10 cellular contexts compared by ENCODE assay signal in the genomic region with DNA sequence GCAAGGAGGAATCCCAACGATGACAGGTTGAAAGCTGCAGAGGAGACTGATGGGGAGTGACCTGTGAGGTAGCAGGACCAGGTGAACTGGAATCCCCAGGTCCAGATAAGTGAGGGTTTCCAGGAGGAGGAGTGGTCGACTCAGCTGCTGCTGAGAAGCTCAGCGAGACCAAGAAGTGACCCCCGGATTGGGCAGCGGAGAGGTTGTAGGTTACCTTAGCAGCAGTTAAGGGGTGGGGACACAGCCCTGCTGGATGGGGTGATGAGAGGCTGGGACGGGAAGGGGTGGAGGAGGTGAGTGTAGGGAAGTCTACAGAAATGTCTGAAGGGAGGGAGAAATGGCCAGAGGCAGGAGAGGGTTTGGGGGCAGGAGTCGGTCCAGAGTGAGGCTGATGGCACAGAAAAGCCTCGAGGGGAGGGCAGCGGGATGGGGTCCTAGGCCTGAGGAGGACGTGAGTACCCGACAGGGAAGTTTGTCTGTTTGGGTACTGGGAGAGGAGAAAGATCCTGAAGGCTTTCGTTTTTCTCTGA. TPM values are rescaled to one million over a fixed set of nuclear protein-coding genes. Genes with fewer than 3 reads are reported as not detected.
DNase-seq lines count a peak whose midpoint lies in the region; ATAC-seq, FAIRE-seq and TF ChIP-seq lines count a peak whose summit lies in the region.
"Had no signal": no experiment of that assay in that cellular context is flagged by ENCODE, and none has a peak within 500 bp of the region (broad histone marks: within the 10 kb centered on the region; RNA-seq: fewer than 3 reads in every experiment).

No MANE protein-coding gene starts in this region.

- WGBS in A549 (ENCODE audit: missing lambda C conversion rate), result 77% methylated on average over 12 of the region's 12 CpGs

- TF ChIP-seq CTCF in A549 (IDR thresholded peaks at IDR 0.05), result no peak
- no peak for TF ChIP-seq CTCF in Caco-2 (IDR thresholded peaks at IDR 0.05; ENCODE audit: insufficient read depth in 1 of 2, low read depth in 1 of 2, low read length in 1 of 2, severe bottlenecking in 1 of 2, unreplicated experiment in 1 of 2)
- TF ChIP-seq CTCF in mesothelial cell of epicardium (IDR thresholded peaks at IDR 0.05; ENCODE audit: unreplicated experiment), result no peak

- no peak for TF ChIP-seq EP300 in A549 (IDR thresholded peaks at IDR 0.05)

- peaks cover 32% of the 10 kb centered on the region for H3K4me1 ChIP-seq in A549
- peaks cover 39% of the 10 kb centered on the region for H3K4me1 ChIP-seq in Caco-2

- H3K27me3 ChIP-seq in Caco-2 (replicated peaks; ENCODE audit: control insufficient read depth, insufficient read depth, low read length), result no peaks in the 10 kb centered on the region

- intact Hi-C loops in Caco-2 (cut with micrococcal nuclease; ENCODE audit: unreplicated experiment), result loop anchor here (5.0 kb wide), 2 partner anchors 102 to 187 kb away; a partner anchor contains a TSS

- H3K27ac ChIP-seq in A549, result peak overlapping the region; percentile 96 to 98; a peak in 3 of 6 replicates

- POLR2A ChIA-PET in A549 (lab: Yijun Ruan, JAX) (interaction anchor here (2.4 kb wide), 1 partner anchor 64 kb away, joined by 23 read pairs; no protein-coding TSS in a partner anchor), Caco-2 (lab: Charles Lee) (no interaction called here)
- POLR2A ChIA-PET in activated naive CD8-positive, alpha-beta T cell treated with anti-CD3 and anti-CD28 coated beads, Interleukin-2, amount 10 ng/mL, durations not matched to agents 7 days and 5 days (lab: Charles Lee), result no interaction called here

- H3K4me3 Mint-ChIP-seq in Caco-2 (ENCODE audit: unreplicated experiment) (peak overlapping the region; percentile 79), mesothelial cell of epicardium (peak overlapping the region; percentile 88)
- peak overlapping the region; percentile 2 for H3K4me3 Mint-ChIP-seq in activated naive CD8-positive, alpha-beta T cell treated with anti-CD3 and anti-CD28 coated beads, Interleukin-2, amount 10 ng/mL, durations not matched to agents 7 days and 5 days

- TF ChIP-seq RAD21 in A549 (conservative IDR thresholded peaks at IDR 0.05 in 1 of 2, IDR thresholded peaks at IDR 0.05 in 1 of 2), result no peak

- no peak for FAIRE-seq in A549 (lab: Jason Lieb, UNC)

- H3K4me3 ChIP-seq in A549 (no peak overlapping the region), Caco-2 (ENCODE audit: low read depth, low read length) (no peak overlapping the region)

- DNase-seq in A549 (ENCODE audit: low read depth in 1 of 2, low spot score in 1 of 2), result no peak
- peak; percentile 39 to 57 for DNase-seq in Caco-2
- no peak for DNase-seq in activated naive CD8-positive, alpha-beta T cell treated with anti-CD3 and anti-CD28 coated beads, Interleukin-2, amount 10 ng/mL, durations not matched to agents 7 days and 5 days
- no peak for DNase-seq in mesothelial cell of epicardium (ENCODE audit: low spot score in 2 of 2, unreplicated experiment in 2 of 2)
- no peak for DNase-seq in NCI-H1694 (lab: John Stamatoyannopoulos, UW)
- DNase-seq: activated CD4-positive, alpha-beta T cell treated with anti-CD3 and anti-CD28 coated beads, Interleukin-2, amount 50 U/mL, for 48 hours; NCI-H2171 treated with DMSO at 0.1 percent for 48 hours had no signal

- peaks cover 6% of the 10 kb centered on the region for H3K36me3 Mint-ChIP-seq in Caco-2 (ENCODE audit: insufficient read depth, unreplicated experiment)
- H3K36me3 Mint-ChIP-seq in activated naive CD8-positive, alpha-beta T cell treated with anti-CD3 and anti-CD28 coated beads, Interleukin-2, amount 10 ng/mL, durations not matched to agents 7 days and 5 days, result peaks cover 2% of the 10 kb centered on the region
- H3K36me3 Mint-ChIP-seq in mesothelial cell of epicardium, result no peaks in the 10 kb centered on the region

- H3K4me1 Mint-ChIP-seq in Caco-2 (ENCODE audit: low read depth, unreplicated experiment) (peaks cover 26% of the 10 kb centered on the region), mesothelial cell of epicardium (peaks cover 58% of the 10 kb centered on the region)
- peaks cover 12% of the 10 kb centered on the region for H3K4me1 Mint-ChIP-seq in activated naive CD8-positive, alpha-beta T cell treated with anti-CD3 and anti-CD28 coated beads, Interleukin-2, amount 10 ng/mL, durations not matched to agents 7 days and 5 days

- H3K9me3 Mint-ChIP-seq in Caco-2 (ENCODE audit: unreplicated experiment) (no peaks in the 10 kb centered on the region), mesothelial cell of epicardium (no peaks in the 10 kb centered on the region)
- H3K9me3 Mint-ChIP-seq in activated naive CD8-positive, alpha-beta T cell treated with anti-CD3 and anti-CD28 coated beads, Interleukin-2, amount 10 ng/mL, durations not matched to agents 7 days and 5 days, result no peaks in the 10 kb centered on the region

- H3K9me3 ChIP-seq in A549 (no peaks in the 10 kb centered on the region), Caco-2 (no peaks in the 10 kb centered on the region)

- no TSS peak for BruUV-seq in Caco-2 (replicated peaks; lab: Mats Ljungman, UMichigan)

- no peaks in the 10 kb centered on the region for H3K27me3 Mint-ChIP-seq in Caco-2 (ENCODE audit: insufficient read depth, unreplicated experiment)
- H3K27me3 Mint-ChIP-seq in activated naive CD8-positive, alpha-beta T cell treated with anti-CD3 and anti-CD28 coated beads, Interleukin-2, amount 10 ng/mL, durations not matched to agents 7 days and 5 days, result peaks cover 8% of the 10 kb centered on the region
- H3K27me3 Mint-ChIP-seq in mesothelial cell of epicardium (ENCODE audit: low read depth), result no peaks in the 10 kb centered on the region

- H3K4me2 ChIP-seq in A549, result no peak overlapping the region; the same call in 1 of the 3 replicates

- TF ChIP-seq POLR2A in A549 (IDR thresholded peaks at IDR 0.05; ENCODE audit: low read length), result no peak

- CTCF ChIA-PET in A549 (lab: Yijun Ruan, JAX) (interaction anchor here (0.6 to 4.4 kb wide), 5 partner anchors 11 to 499 kb away, joined by 3 to 39 read pairs (median 3); no protein-coding TSS in a partner anchor), Caco-2 (lab: Charles Lee) (no interaction called here)

- H3K36me3 ChIP-seq in Caco-2 (ENCODE audit: control insufficient read depth, insufficient read depth, low read length), result no peaks in the 10 kb centered on the region

- no peak for ATAC-seq in A549
- ATAC-seq in activated naive CD8-positive, alpha-beta T cell treated with anti-CD3 and anti-CD28 coated beads, Interleukin-2, amount 10 ng/mL, durations not matched to agents 7 days and 5 days (ENCODE audit: low read depth), result no peak
- ATAC-seq in HG02759 (IDR thresholded peaks at IDR 0.05; ENCODE audit: unreplicated experiment), result no peak
- no peak for ATAC-seq in GM19463 (IDR thresholded peaks at IDR 0.05; ENCODE audit: unreplicated experiment)
- ATAC-seq in HG03039 (IDR thresholded peaks at IDR 0.05; ENCODE audit: unreplicated experiment), result no peak

- peak overlapping the region; percentile 83 for H3K27ac Mint-ChIP-seq in Caco-2 (ENCODE audit: unreplicated experiment)
- H3K27ac Mint-ChIP-seq in activated naive CD8-positive, alpha-beta T cell treated with anti-CD3 and anti-CD28 coated beads, Interleukin-2, amount 10 ng/mL, durations not matched to agents 7 days and 5 days, result no peak overlapping the region
- H3K27ac Mint-ChIP-seq in mesothelial cell of epicardium, result peak overlapping the region; percentile 87

TF ChIP-seq in A549, 52 proteins besides CTCF, POLR2A, EP300 and RAD21:
- TF ChIP-seq ZNF302 (CRISPR knock-in tag; IDR thresholded peaks at IDR 0.05), result no peak
- TF ChIP-seq, protein P1, sequence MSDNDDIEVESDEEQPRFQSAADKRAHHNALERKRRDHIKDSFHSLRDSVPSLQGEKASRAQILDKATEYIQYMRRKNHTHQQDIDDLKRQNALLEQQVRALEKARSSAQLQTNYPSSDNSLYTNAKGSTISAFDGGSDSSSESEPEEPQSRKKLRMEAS (IDR thresholded peaks at IDR 0.05), result no peak
- TF ChIP-seq POLR2AphosphoS2 (conservative IDR thresholded peaks at IDR 0.05; ENCODE audit: low read length), result no peak
- TF ChIP-seq CBX8 (IDR thresholded peaks at IDR 0.05), result no peak
- no peak for TF ChIP-seq ZC3H11A (IDR thresholded peaks at IDR 0.05)
- TF ChIP-seq EHMT2 (IDR thresholded peaks at IDR 0.05; ENCODE audit: low read depth), result no peak

RNA-seq across cellular contexts. Expression of a gene that starts 2.6 kb away (rescaled TPM):
- 24.7 and 25.5 TPM in 2 replicates for polyA plus RNA-seq in A549 (2011; rRNA removed)
- polyA plus RNA-seq in A549 (2012; cell fraction: cytosol; rRNA removed), result 8.3 and 10.0 TPM in 2 replicates
- 8.0 and 10.3 TPM in 2 replicates for polyA plus RNA-seq in A549 (2012; cell fraction: nucleus; rRNA removed)
- polyA plus RNA-seq in A549 (2017; fragmentation: RNase III; extraction: RNeasy Plus Mini Kit Qiagen cat#74134 plus additional on column Dnase treatment), result 16.4 to 17.7 TPM (median 17.1 TPM) in 3 replicates
- 22.7 and 24.3 TPM in 2 replicates for polyA minus RNA-seq in A549 (2011; rRNA and poly(A)+ RNA removed)
- total RNA-seq in Caco-2 (2022), result 31.0 and 33.6 TPM in 2 replicates
- 10 to 100 TPM; 21.7 to 24.3 TPM for total RNA-seq in activated naive CD8-positive, alpha-beta T cell treated with anti-CD3 and anti-CD28 coated beads, Interleukin-2, amount 10 ng/mL, durations not matched to agents 7 days and 5 days
- total RNA-seq in mesothelial cell of epicardium, result 43.2 to 47.4 TPM (median 45.1 TPM) in 3 replicates

Comparison
In these comparisons a context has a peak if more than half of its experiments do, and no peak if none do; other contexts are left out.
1. DNase-seq: peak in Caco-2 (2 of 2); none in A549 (0 of 2), activated naive CD8-positive, alpha-beta T cell treated with anti-CD3 and anti-CD28 coated beads, Interleukin-2, amount 10 ng/mL, durations not matched to agents 7 days and 5 days (single experiment), mesothelial cell of epicardium (0 of 2) and NCI-H1694 (single experiment).
2. H3K4me3 Mint-ChIP-seq: peak in every context shown above with its lines; median percentile 88 in mesothelial cell of epicardium; 79 in Caco-2; 2 in activated naive CD8-positive, alpha-beta T cell treated with anti-CD3 and anti-CD28 coated beads, Interleukin-2, amount 10 ng/mL, durations not matched to agents 7 days and 5 days.